In the genomic region with DNA sequence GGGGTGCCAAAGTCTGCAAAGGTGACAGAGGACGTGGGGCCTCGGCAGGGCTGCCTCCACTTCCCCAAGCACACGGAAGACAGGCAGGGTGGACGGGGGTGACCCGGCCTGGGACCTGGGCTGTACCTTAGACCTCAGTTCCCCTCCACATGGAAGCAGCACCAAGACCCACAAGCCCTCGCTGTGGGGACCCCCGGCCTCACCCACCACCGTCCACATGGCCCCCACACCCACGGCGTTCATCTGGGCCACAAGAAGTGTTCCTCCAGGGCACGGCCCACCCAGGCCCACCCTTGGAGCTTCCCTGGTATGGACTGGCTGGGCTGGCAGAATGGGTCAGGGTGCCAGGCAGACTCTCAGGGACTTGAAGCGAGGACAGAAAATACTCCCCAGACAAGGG, we compare ENCODE assay signal across 27 cellular contexts. TPM values are rescaled to one million over a fixed set of nuclear protein-coding genes. Genes with fewer than 3 reads are reported as not detected.
DNase-seq lines count a peak whose midpoint lies in the region; ATAC-seq and TF ChIP-seq lines count a peak whose summit lies in the region.
"Had no signal": no experiment of that assay in that cellular context is flagged by ENCODE, and none has a peak within 500 bp of the region (broad histone marks: within the 10 kb centered on the region; RNA-seq: fewer than 3 reads in every experiment).

No MANE protein-coding gene starts in this region.

- POLR2A ChIA-PET in activated CD8-positive, alpha-beta T cell treated with anti-CD3 and anti-CD28 coated beads, Interleukin-2, amount 10 ng/mL, durations not matched to agents 7 days and 5 days (lab: Charles Lee), result no interaction called here
- POLR2A ChIA-PET in activated CD8-positive, alpha-beta T cell treated with anti-CD3 and anti-CD28 coated beads for 36 hours (lab: Charles Lee), result no interaction called here

- H3K36me3 ChIP-seq in KMS-11 (ENCODE audit: insufficient read depth), result no peaks in the 10 kb centered on the region
- H3K36me3 ChIP-seq in spleen, result no peaks in the 10 kb centered on the region
- H3K36me3 ChIP-seq: brain microvascular endothelial cell, left lung, ovary, WERI-Rb-1 had no signal

- H3K4me3 ChIP-seq in KMS-11 (IDR thresholded peaks at IDR 0.05; ENCODE audit: insufficient read depth, low read depth, low read length) (no peak overlapping the region), spleen (no peak overlapping the region)
- H3K4me3 ChIP-seq: GM23338, left lung, ovary had no signal

- no peaks in the 10 kb centered on the region; the same call in 1 of the 2 replicates for H3K79me2 ChIP-seq in KMS-11 (ENCODE audit: insufficient read depth, low read depth)

- H3K27me3 ChIP-seq in KMS-11 (ENCODE audit: insufficient read depth, low read depth), result no peaks in the 10 kb centered on the region; the same call in 1 of the 2 replicates
- H3K27me3 ChIP-seq in spleen (replicated peaks in 1 of 7), result peaks cover 0 to 99% (median 7%) of the 10 kb centered on the region in 7 donors
- H3K27me3 ChIP-seq: ovary had no signal

- peaks cover 54% of the 10 kb centered on the region for H3K4me1 ChIP-seq in KMS-11 (ENCODE audit: low read depth, poor library complexity, severe bottlenecking)
- H3K4me1 ChIP-seq in spleen, result peaks cover 0 to 42% (median 15%) of the 10 kb centered on the region in 6 donors

- CTCF ChIA-PET in activated CD8-positive, alpha-beta T cell treated with anti-CD3 and anti-CD28 coated beads, Interleukin-2, amount 10 ng/mL, durations not matched to agents 7 days and 5 days (lab: Charles Lee), result no interaction called here
- CTCF ChIA-PET in activated CD8-positive, alpha-beta T cell treated with anti-CD3 and anti-CD28 coated beads for 36 hours (lab: Charles Lee), result no interaction called here

- H3K4me3 Mint-ChIP-seq in activated CD8-positive, alpha-beta T cell treated with anti-CD3 and anti-CD28 coated beads, Interleukin-2, amount 10 ng/mL, durations not matched to agents 7 days and 5 days, result no peak overlapping the region
- no peak overlapping the region for H3K4me3 Mint-ChIP-seq in activated CD8-positive, alpha-beta T cell treated with anti-CD3 and anti-CD28 coated beads for 36 hours
- H3K4me3 Mint-ChIP-seq in chondrocyte (ENCODE audit: unreplicated experiment), result no peak overlapping the region
- H3K4me3 Mint-ChIP-seq: B cell, GM23338, type B pancreatic cell had no signal

- H3K27ac ChIP-seq in KMS-11 (peak overlapping the region; percentile 91), spleen (peak overlapping the region in 6 of 8 donors; percentile 46 to 76 (median 61))
- H3K27ac ChIP-seq: brain microvascular endothelial cell, ovary had no signal

- TF ChIP-seq CTCF in activated CD8-positive, alpha-beta T cell treated with anti-CD3 and anti-CD28 coated beads for 36 hours (IDR thresholded peaks at IDR 0.05), result no peak
- TF ChIP-seq CTCF in KMS-11 (conservative IDR thresholded peaks at IDR 0.05; ENCODE audit: low read depth, low read length) (no peak), spleen (IDR thresholded peaks at IDR 0.05 in 8 of 11, conservative IDR thresholded peaks at IDR 0.05 in 3 of 11) (no peak), chondrocyte (IDR thresholded peaks at IDR 0.05) (no peak)

- WGBS in spleen, 5 donors, result 90 to 97% (median 92%) methylated on average over 9 to 12 of the region's 12 CpGs

- peak overlapping the region; percentile 76 for H3K4me2 ChIP-seq in KMS-11
- H3K4me2 ChIP-seq: GM23338 had no signal

- DNase-seq in activated CD8-positive, alpha-beta T cell treated with anti-CD3 and anti-CD28 coated beads, Interleukin-2, amount 10 ng/mL, durations not matched to agents 7 days and 5 days, result no peak
- DNase-seq in activated CD8-positive, alpha-beta T cell treated with anti-CD3 and anti-CD28 coated beads for 36 hours, result no peak
- DNase-seq in iPS-NIHi11 (ENCODE audit: low spot score) (peak; percentile 8), spleen (no peak), chondrocyte (ENCODE audit: low spot score) (no peak), GDM1 (lab: John Stamatoyannopoulos, UW) (no peak)
- DNase-seq: activated CD4-positive, alpha-beta T cell treated with anti-CD3 and anti-CD28 coated beads, Interleukin-2, amount 50 U/mL, for 1 hour; activated gamma-delta T cell treated with Interleukin-2 at 50 U/mL for 16 hours; brain microvascular endothelial cell; effector CD8-positive, alpha-beta T cell; foreskin melanocyte; left lung; NCI-H1048; NCI-H187 treated with DMSO at 0.1 percent for 48 hours; NCI-H69; ovary; stimulated activated CD4-positive, alpha-beta T cell treated with anti-CD3 and anti-CD28 coated beads, Interleukin-15, amount 100 ng/mL, for 24 hours; T-helper 9 cell had no signal

- TF ChIP-seq POLR2A in spleen (IDR thresholded peaks at IDR 0.05), result no peak

- peaks cover 68% of the 10 kb centered on the region for H3K4me1 Mint-ChIP-seq in activated CD8-positive, alpha-beta T cell treated with anti-CD3 and anti-CD28 coated beads, Interleukin-2, amount 10 ng/mL, durations not matched to agents 7 days and 5 days (ENCODE audit: low read depth)
- peaks cover 34% of the 10 kb centered on the region for H3K4me1 Mint-ChIP-seq in activated CD8-positive, alpha-beta T cell treated with anti-CD3 and anti-CD28 coated beads for 36 hours (ENCODE audit: low read depth)
- peaks cover under 1% of the 10 kb centered on the region for H3K4me1 Mint-ChIP-seq in chondrocyte (ENCODE audit: low read depth)
- H3K4me1 Mint-ChIP-seq: GM23338 had no signal

- H3K27me3 Mint-ChIP-seq in activated CD8-positive, alpha-beta T cell treated with anti-CD3 and anti-CD28 coated beads, Interleukin-2, amount 10 ng/mL, durations not matched to agents 7 days and 5 days (ENCODE audit: low read depth), result peaks cover 11% of the 10 kb centered on the region
- peaks cover 24% of the 10 kb centered on the region for H3K27me3 Mint-ChIP-seq in activated CD8-positive, alpha-beta T cell treated with anti-CD3 and anti-CD28 coated beads for 36 hours
- peaks cover 70% of the 10 kb centered on the region for H3K27me3 Mint-ChIP-seq in chondrocyte (ENCODE audit: low read depth)

- no peaks in the 10 kb centered on the region for H3K9me3 ChIP-seq in spleen
- H3K9me3 ChIP-seq: left lung, ovary had no signal

- H2AFZ ChIP-seq in KMS-11 (ENCODE audit: low read depth), result no peak overlapping the region
- H2AFZ ChIP-seq: GM23338 had no signal

- no peaks in the 10 kb centered on the region for H3K9me3 Mint-ChIP-seq in activated CD8-positive, alpha-beta T cell treated with anti-CD3 and anti-CD28 coated beads, Interleukin-2, amount 10 ng/mL, durations not matched to agents 7 days and 5 days (ENCODE audit: insufficient read depth)
- H3K9me3 Mint-ChIP-seq in activated CD8-positive, alpha-beta T cell treated with anti-CD3 and anti-CD28 coated beads for 36 hours, result no peaks in the 10 kb centered on the region
- no peaks in the 10 kb centered on the region for H3K9me3 Mint-ChIP-seq in chondrocyte (ENCODE audit: low read depth)
- H3K9me3 Mint-ChIP-seq: GM23338; natural killer cell treated with Interleukin-12 subunit alpha and Interleukin-12 subunit beta and Interleukin-15 and Interleukin-18, amount 100 ng/mL, for 72 hours; type B pancreatic cell had no signal

- H3K27ac Mint-ChIP-seq in activated CD8-positive, alpha-beta T cell treated with anti-CD3 and anti-CD28 coated beads, Interleukin-2, amount 10 ng/mL, durations not matched to agents 7 days and 5 days, result peak overlapping the region; percentile 99
- H3K27ac Mint-ChIP-seq in activated CD8-positive, alpha-beta T cell treated with anti-CD3 and anti-CD28 coated beads for 36 hours, result no peak overlapping the region
- no peak overlapping the region for H3K27ac Mint-ChIP-seq in chondrocyte (ENCODE audit: unreplicated experiment)
- H3K27ac Mint-ChIP-seq: B cell; GM23338; natural killer cell treated with Interleukin-12 subunit alpha and Interleukin-12 subunit beta and Interleukin-15 and Interleukin-18, amount 100 ng/mL, for 72 hours; type B pancreatic cell had no signal

- H3K36me3 Mint-ChIP-seq in activated CD8-positive, alpha-beta T cell treated with anti-CD3 and anti-CD28 coated beads, Interleukin-2, amount 10 ng/mL, durations not matched to agents 7 days and 5 days (ENCODE audit: low read depth), result peaks cover 3% of the 10 kb centered on the region
- H3K36me3 Mint-ChIP-seq in activated CD8-positive, alpha-beta T cell treated with anti-CD3 and anti-CD28 coated beads for 36 hours (ENCODE audit: low read depth), result no peaks in the 10 kb centered on the region
- no peaks in the 10 kb centered on the region for H3K36me3 Mint-ChIP-seq in chondrocyte (ENCODE audit: low read depth)
- H3K36me3 Mint-ChIP-seq: natural killer cell treated with Interleukin-12 subunit alpha and Interleukin-12 subunit beta and Interleukin-15 and Interleukin-18, amount 100 ng/mL, for 72 hours; type B pancreatic cell had no signal

- intact Hi-C loops in activated CD8-positive, alpha-beta T cell treated with anti-CD3 and anti-CD28 coated beads for 36 hours (cut with micrococcal nuclease), result no loop called here
- intact Hi-C loops in spleen (cut with DNase I; ENCODE audit: low total_unique reads), result no loop called here

- H3K9ac ChIP-seq in KMS-11, result peak overlapping the region; percentile 63; the same call in 1 of the 2 replicates

- no peaks in the 10 kb centered on the region for H4K20me1 ChIP-seq in KMS-11 (ENCODE audit: insufficient read depth)

- ATAC-seq in activated CD8-positive, alpha-beta T cell treated with anti-CD3 and anti-CD28 coated beads, Interleukin-2, amount 10 ng/mL, durations not matched to agents 7 days and 5 days, result no peak
- ATAC-seq in activated CD8-positive, alpha-beta T cell treated with anti-CD3 and anti-CD28 coated beads for 36 hours, result no peak
- ATAC-seq in GM18868 (IDR thresholded peaks at IDR 0.05; ENCODE audit: unreplicated experiment), result no peak
- ATAC-seq: GM23338 had no signal

RNA-seq across cellular contexts. Expression of a gene that starts 45.8 kb away (rescaled TPM):
- 1 to 10 TPM; 1.3 to 3.2 TPM for total RNA-seq in activated CD8-positive, alpha-beta T cell treated with anti-CD3 and anti-CD28 coated beads, Interleukin-2, amount 10 ng/mL, durations not matched to agents 7 days and 5 days
- 1 to 10 TPM; 1.5 to 2.3 TPM for total RNA-seq in activated CD8-positive, alpha-beta T cell treated with anti-CD3 and anti-CD28 coated beads for 36 hours
- total RNA-seq in spleen, result 10 to 100 TPM in 6 of 7 donors, 1 to 10 TPM in 1; 1.4 to 52.3 (median 17.9) TPM
- 10 to 100 TPM in 1 of 3 donors, 1 to 10 TPM in 2; 5.9 to 16.4 (median 7.0) TPM for polyA plus RNA-seq in spleen
- total RNA-seq in chondrocyte, result not detected in 3 replicates
- total RNA-seq: LHCN-M2, mononuclear cell had no signal
